Comparison of ENCODE assay signal across 32 cellular contexts in the genomic region with DNA sequence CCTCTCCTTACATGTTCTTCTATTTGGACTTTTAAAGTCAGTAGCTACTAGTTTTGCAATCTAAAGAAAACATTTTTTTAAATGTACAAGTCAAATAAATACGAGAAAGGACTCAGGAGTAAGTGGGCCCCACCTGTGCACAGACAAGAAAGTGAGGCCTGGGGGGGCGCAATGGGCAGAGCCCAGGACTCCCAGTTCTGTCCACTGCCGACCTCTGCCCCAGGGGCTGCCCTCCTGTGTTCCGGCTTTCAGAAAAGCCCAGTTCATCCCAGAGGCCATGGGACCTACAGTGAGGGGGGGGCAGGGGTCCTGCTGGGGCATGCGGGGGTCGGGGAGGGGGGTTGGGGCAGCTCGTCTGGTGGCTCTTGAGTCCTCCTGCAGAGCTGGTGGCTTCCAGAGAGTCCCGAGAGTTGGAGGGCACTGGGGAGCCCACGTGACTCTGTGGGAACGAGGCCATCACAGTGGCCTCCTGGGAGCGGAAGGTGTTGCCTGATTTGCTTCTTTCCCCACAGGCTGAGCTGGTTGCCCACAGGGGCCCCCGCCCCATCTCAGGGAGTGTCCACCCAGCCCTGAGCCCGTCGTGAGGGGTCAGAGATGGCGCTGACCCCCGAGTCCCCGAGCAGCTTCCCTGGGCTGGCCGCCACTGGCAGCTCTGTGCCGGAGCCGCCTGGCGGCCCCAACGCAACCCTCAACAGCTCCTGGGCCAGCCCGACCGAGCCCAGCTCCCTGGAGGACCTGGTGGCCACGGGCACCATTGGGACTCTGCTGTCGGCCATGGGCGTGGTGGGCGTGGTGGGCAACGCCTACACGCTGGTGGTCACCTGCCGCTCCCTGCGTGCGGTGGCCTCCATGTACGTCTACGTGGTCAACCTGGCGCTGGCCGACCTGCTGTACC. TPM values are rescaled to one million over a fixed set of nuclear protein-coding genes. Genes with fewer than 3 reads are reported as not detected.
A peak's percentile ranks its signal among the peaks of the same experiment; 100 is the strongest.
DNase-seq lines count a peak whose midpoint lies in the region; ATAC-seq and TF ChIP-seq lines count a peak whose summit lies in the region.
"Had no signal": no experiment of that assay in that cellular context is flagged by ENCODE, and none has a peak within 500 bp of the region (broad histone marks: within the 10 kb centered on the region; RNA-seq: fewer than 3 reads in every experiment).

No MANE protein-coding gene starts in this region.

- 84 to 92% (median 88%) methylated on average over 20 to 37 of the region's 37 CpGs for WGBS in heart left ventricle, 4 donors
- WGBS in heart right ventricle, 2 donors = 84 to 87% methylated on average over 37 of the region's 37 CpGs
- whole genome bisulfite sequencing in spleen, 5 donors = 86 to 91% (median 89%) methylated on average over 20 to 37 of the region's 37 CpGs

- DNase-seq in heart left ventricle = peak in 1 of 5 donors; percentile 30
- no peak for DNase-seq in heart right ventricle
- peak; percentile 24 for DNase-seq in iPS-NIHi11 (ENCODE audit: low spot score)
- DNase-seq in spleen = peak; percentile 46
- no peak for DNase-seq in COLO668 (lab: John Stamatoyannopoulos, UW; ENCODE audit: unreplicated experiment)
- no peak for DNase-seq in SW480 (ENCODE audit: low spot score)
- DNase-seq: activated CD4-positive, alpha-beta T cell treated with anti-CD3 and anti-CD28 coated beads, Interleukin-2, amount 50 U/mL, for 1 hour; activated CD4-positive, CD25-positive, alpha-beta regulatory T cell; activated gamma-delta T cell; activated naive CD8-positive, alpha-beta T cell treated with anti-CD3 and anti-CD28 coated beads, Interleukin-2, amount 10 ng/mL, durations not matched to agents 7 days and 5 days; activated T-cell treated with anti-CD3 and anti-CD28 coated beads, Interleukin-2, amount 50 U/mL, for 4 hours; AML-193; CD4-positive, alpha-beta memory T cell; EL; foreskin melanocyte; GM23248; NCI-H1092; NCI-H1694 treated with DMSO at 0.1 percent for 48 hours; NCI-H2171; stimulated activated CD8-positive, alpha-beta memory T cell treated with anti-CD3 and anti-CD28 coated beads, Interleukin-4, amount 100 ng/mL, for 48 hours; uterus had no signal

- peaks cover 29 to 92% (median 54%) of the 10 kb centered on the region in 9 donors for H3K27me3 ChIP-seq in heart left ventricle
- peaks cover 13 to 94% (median 89%) of the 10 kb centered on the region in 7 donors for H3K27me3 ChIP-seq in heart right ventricle
- H3K27me3 ChIP-seq in spleen (replicated peaks in 1 of 7) = peaks cover 4 to 93% (median 67%) of the 10 kb centered on the region in 7 donors

- ATAC-seq in heart left ventricle = peak in 3 of 4 donors; percentile 10 to 44 (median 24)
- no peak for ATAC-seq in heart right ventricle
- ATAC-seq: A549; activated T-cell treated with anti-CD3 and anti-CD28 coated beads, Interleukin-2, amount 50 U/mL, for 4 hours; right lobe of liver had no signal

- intact Hi-C loops in heart left ventricle (cut with DNase I) = loop anchor here in 1 of 10 donors (5.0 kb wide), 1 partner anchor 38 kb away; no protein-coding TSS in a partner anchor
- intact Hi-C loops in heart right ventricle (cut with DNase I) = no loop called here
- intact Hi-C loops in spleen (cut with DNase I; ENCODE audit: low total_unique reads) = no loop called here

- H3K9me3 ChIP-seq in heart left ventricle (no peaks in the 10 kb centered on the region), heart right ventricle (no peaks in the 10 kb centered on the region), spleen (no peaks in the 10 kb centered on the region)
- H3K9me3 ChIP-seq: A549, neutrophil, right lobe of liver, SJSA1, thoracic aorta, uterus had no signal

- no peak for TF ChIP-seq POLR2A in heart left ventricle (IDR thresholded peaks at IDR 0.05)
- no peak for TF ChIP-seq POLR2A in spleen (IDR thresholded peaks at IDR 0.05)

- TF ChIP-seq CTCF in heart left ventricle (IDR thresholded peaks at IDR 0.05) (no peak), heart right ventricle (IDR thresholded peaks at IDR 0.05) (no peak), spleen (IDR thresholded peaks at IDR 0.05 in 8 of 11, conservative IDR thresholded peaks at IDR 0.05 in 3 of 11) (no peak)

- H3K36me3 ChIP-seq in heart left ventricle = no peaks in the 10 kb centered on the region
- no peaks in the 10 kb centered on the region for H3K36me3 ChIP-seq in heart right ventricle
- no peaks in the 10 kb centered on the region for H3K36me3 ChIP-seq in spleen
- H3K36me3 ChIP-seq: neutrophil, right lobe of liver, SJSA1, thoracic aorta, uterus had no signal

- H3K4me3 ChIP-seq in heart left ventricle (no peak overlapping the region), heart right ventricle (no peak overlapping the region), spleen (no peak overlapping the region)
- H3K4me3 ChIP-seq: A549, GM23248, right lobe of liver, SJSA1, thoracic aorta, uterus had no signal

- H3K27ac ChIP-seq in heart left ventricle = no peak overlapping the region
- no peak overlapping the region for H3K27ac ChIP-seq in heart right ventricle
- H3K27ac ChIP-seq in spleen = no peak overlapping the region
- H3K27ac ChIP-seq: A549, GM23248, neutrophil, right lobe of liver, SJSA1, thoracic aorta, uterus had no signal

- H3K4me1 ChIP-seq in heart left ventricle (peaks cover 0 to 29% (median 19%) of the 10 kb centered on the region in 12 donors), heart right ventricle (peaks cover 0 to 29% (median 23%) of the 10 kb centered on the region in 9 donors), spleen (peaks cover 8 to 41% (median 33%) of the 10 kb centered on the region in 6 donors)

RNA-seq across cellular contexts. Expression of a gene that starts 2.4 kb away (rescaled TPM):
- 10 to 100 TPM in 1 of 9 donors, 1 to 10 TPM in 6, under 1 TPM in 2; 0.58 to 21.9 (median 1.7) TPM for total RNA-seq in heart left ventricle
- under 1 TPM; 0.11 TPM for polyA plus RNA-seq in heart left ventricle
- total RNA-seq in heart right ventricle = 1 to 10 TPM in 7 of 10 donors, under 1 TPM in 3; 0.42 to 5.9 (median 1.4) TPM
- under 1 TPM in 1 of 2 donors, not detected in 1; 0.04 TPM for polyA plus RNA-seq in heart right ventricle
- total RNA-seq in spleen = 1 to 10 TPM in 1 of 7 donors, under 1 TPM in 4, not detected in 2; 0.26 to 3.1 (median 0.60) TPM
- polyA plus RNA-seq in spleen = not detected
- total RNA-seq: activated naive CD8-positive, alpha-beta T cell treated with anti-CD3 and anti-CD28 coated beads, Interleukin-2, amount 10 ng/mL, durations not matched to agents 7 days and 5 days; activated T-cell treated with anti-CD3 and anti-CD28 coated beads, Interleukin-2, amount 50 U/mL, for 4 hours; aorta; bronchial epithelial cell; CD4-positive, alpha-beta memory T cell; GM23248; mucosa of gallbladder; NCI-H460; right lobe of liver; uterus had no signal
- polyA plus RNA-seq: A549; aorta; CD4-positive, alpha-beta memory T cell; GM23248; IgD-negative memory B cell had no signal

RNA-seq across cellular contexts. Expression of a gene that starts 14.9 kb away (rescaled TPM):
- total RNA-seq in heart left ventricle (not detected), heart right ventricle (not detected), spleen (not detected)
- polyA plus RNA-seq in heart left ventricle (not detected), heart right ventricle (not detected), spleen (not detected)
- total RNA-seq: activated naive CD8-positive, alpha-beta T cell treated with anti-CD3 and anti-CD28 coated beads, Interleukin-2, amount 10 ng/mL, durations not matched to agents 7 days and 5 days; aorta; bronchial epithelial cell; CD4-positive, alpha-beta memory T cell; GM23248; mucosa of gallbladder; progenitor cell of endocrine pancreas; right lobe of liver; thoracic aorta; uterus had no signal
- polyA plus RNA-seq: aorta; CD4-positive, alpha-beta memory T cell; GM23248 had no signal

RNA-seq across cellular contexts. Expression of a gene that starts 40.4 kb away (rescaled TPM):
- total RNA-seq in heart left ventricle (10 to 100 TPM in 2 of 9 donors, 1 to 10 TPM in 7; 2.3 to 41.6 (median 3.5) TPM), heart right ventricle (10 to 100 TPM in 1 of 10 donors, 1 to 10 TPM in 9; 1.7 to 29.9 (median 3.9) TPM), spleen (100 to 1,000 TPM in 1 of 7 donors, 10 to 100 TPM in 6; 55.6 to 141 (median 66.6) TPM)
- polyA plus RNA-seq in heart left ventricle (1 to 10 TPM; 2.3 to 3.4 TPM), heart right ventricle (1 to 10 TPM; 2.7 to 3.2 TPM), spleen (10 to 100 TPM in 1 of 3 donors, 1 to 10 TPM in 2; 6.0 to 15.2 (median 7.0) TPM)
- total RNA-seq: progenitor cell of endocrine pancreas had no signal

RNA-seq across cellular contexts. Expression of a gene that starts 44.2 kb away (rescaled TPM):
- 10 to 100 TPM in 8 of 9 donors, 1 to 10 TPM in 1; 9.9 to 20.2 (median 15.1) TPM for total RNA-seq in heart left ventricle
- polyA plus RNA-seq in heart left ventricle = 10 to 100 TPM; 11.5 to 24.1 TPM
- 10 to 100 TPM in 8 of 10 donors, 1 to 10 TPM in 2; 9.4 to 22.2 (median 12.8) TPM for total RNA-seq in heart right ventricle
- polyA plus RNA-seq in heart right ventricle = 10 to 100 TPM; 14.1 to 53.3 TPM
- 10 to 100 TPM; 62.3 to 88.0 (median 73.5) TPM for total RNA-seq in spleen
- 100 to 1,000 TPM in 2 of 3 donors, 10 to 100 TPM in 1; 86.3 to 272 (median 257) TPM for polyA plus RNA-seq in spleen

RNA-seq across cellular contexts. Expression of a gene that starts 44.4 kb away (rescaled TPM):
- total RNA-seq in heart left ventricle (10 to 100 TPM; 23.3 to 38.5 (median 31.4) TPM), heart right ventricle (10 to 100 TPM; 23.3 to 39.4 (median 31.1) TPM), spleen (10 to 100 TPM; 21.3 to 28.1 (median 23.1) TPM)
- polyA plus RNA-seq in heart left ventricle (10 to 100 TPM; 22.6 to 25.5 TPM), heart right ventricle (10 to 100 TPM; 26.8 to 31.9 TPM), spleen (10 to 100 TPM; 10.3 to 17.9 (median 12.9) TPM)

Comparison
In these comparisons a context has a peak if more than half of its experiments do, and no peak if none do; other contexts are left out.
1. ATAC-seq: peak in heart left ventricle (3 of 4); none in heart right ventricle (0 of 8).
2. DNase-seq: peak in iPS-NIHi11 (single experiment) and spleen (single experiment); none in heart right ventricle (0 of 2), COLO668 (single experiment) and SW480 (single experiment).